In genomic region chr5:154293219-154293618, GRCh38 we compare ENCODE assay signal across 18 cellular contexts.
DNase-seq lines count a peak whose midpoint lies in the region; ATAC-seq and TF ChIP-seq lines count a peak whose summit lies in the region.
"Had no signal": no experiment of that assay in that cellular context is flagged by ENCODE, and none has a peak within 500 bp of the region (broad histone marks: within the 10 kb centered on the region; RNA-seq: fewer than 3 reads in every experiment).

No MANE protein-coding gene starts in this region.

- H3K36me3 Mint-ChIP-seq in T-helper 17 cell (ENCODE audit: low read depth) (peaks cover 9% of the 10 kb centered on the region), endodermal cell (ENCODE audit: low read depth) (no peaks in the 10 kb centered on the region), osteocyte (ENCODE audit: unreplicated experiment) (peaks cover 40% of the 10 kb centered on the region)

- no peaks in the 10 kb centered on the region for H3K27me3 Mint-ChIP-seq in T-helper 17 cell
- H3K27me3 Mint-ChIP-seq in endodermal cell (ENCODE audit: insufficient read depth) = no peaks in the 10 kb centered on the region
- H3K27me3 Mint-ChIP-seq in osteocyte (ENCODE audit: unreplicated experiment) = no peaks in the 10 kb centered on the region
- H3K27me3 Mint-ChIP-seq: B cell; CD4-positive, CD25-positive, alpha-beta regulatory T cell had no signal

- DNase-seq in T-helper 17 cell (no peak), endodermal cell (peak; percentile 44), osteocyte (ENCODE audit: extremely low spot score, unreplicated experiment) (peak; percentile 36), DMS114 treated with DMSO at 0.1 percent for 48 hours (lab: John Stamatoyannopoulos, UW; ENCODE audit: unreplicated experiment) (no peak)
- DNase-seq: Caco-2; CD4-positive, CD25-positive, alpha-beta regulatory T cell; DMS79; EL; GDM1; GOT3; HFFc6 had no signal

- no peak overlapping the region for H3K9ac ChIP-seq in endodermal cell (ENCODE audit: extremely low read depth, low read length, poor library complexity, severe bottlenecking)
- H3K9ac ChIP-seq: BLaER1 had no signal

- H3K4me3 ChIP-seq in endodermal cell (ENCODE audit: low read length) = no peak overlapping the region
- H3K4me3 ChIP-seq: BLaER1, GM12878, HAP-1 had no signal

- peaks cover 34% of the 10 kb centered on the region for H3K36me3 ChIP-seq in endodermal cell (ENCODE audit: control insufficient read depth, insufficient read depth, low read length)
- H3K36me3 ChIP-seq: BLaER1, HAP-1 had no signal

- H3K27me3 ChIP-seq in endodermal cell (ENCODE audit: control insufficient read depth, insufficient read depth, low read length, poor library complexity, severe bottlenecking) = no peaks in the 10 kb centered on the region
- H3K27me3 ChIP-seq: BLaER1 had no signal

- ATAC-seq in T-helper 17 cell = no peak
- no peak for ATAC-seq in GM21367 (IDR thresholded peaks at IDR 0.05; ENCODE audit: unreplicated experiment)
- no peak for ATAC-seq in HG03039 (IDR thresholded peaks at IDR 0.05; ENCODE audit: unreplicated experiment)
- ATAC-seq: CD8-positive, alpha-beta T cell; GM12878 had no signal

- H3K4me1 Mint-ChIP-seq in T-helper 17 cell (peaks cover 8% of the 10 kb centered on the region), endodermal cell (peaks cover 55% of the 10 kb centered on the region), osteocyte (ENCODE audit: unreplicated experiment) (peaks cover 13% of the 10 kb centered on the region)

- WGBS in endodermal cell (ENCODE audit: insufficient coverage in 1 of 2, insufficient read length in 1 of 2), 2 experiments = 100% methylated on average over 1 of the region's 1 CpG; no CpG with 5 or more reads in 1 of the 2 experiments

- no peaks in the 10 kb centered on the region for H3K9me3 Mint-ChIP-seq in endodermal cell
- H3K9me3 Mint-ChIP-seq in osteocyte (ENCODE audit: unreplicated experiment) = no peaks in the 10 kb centered on the region
- H3K9me3 Mint-ChIP-seq: CD8-positive, alpha-beta T cell; HFFc6 had no signal

- H3K27ac Mint-ChIP-seq in T-helper 17 cell = peak overlapping the region; percentile 65
- H3K27ac Mint-ChIP-seq in endodermal cell = no peak overlapping the region
- H3K27ac Mint-ChIP-seq in osteocyte (ENCODE audit: unreplicated experiment) = no peak overlapping the region
- H3K27ac Mint-ChIP-seq: B cell; CD4-positive, CD25-positive, alpha-beta regulatory T cell; CD8-positive, alpha-beta T cell had no signal

- H3K4me3 Mint-ChIP-seq in T-helper 17 cell (no peak overlapping the region), endodermal cell (no peak overlapping the region), osteocyte (ENCODE audit: unreplicated experiment) (no peak overlapping the region)
- H3K4me3 Mint-ChIP-seq: B cell; CD4-positive, CD25-positive, alpha-beta regulatory T cell; CD8-positive, alpha-beta T cell; HFFc6 had no signal

- H3K9me3 ChIP-seq in T-helper 17 cell (ENCODE audit: control insufficient read depth, low read length, poor library complexity, severe bottlenecking) (no peaks in the 10 kb centered on the region), endodermal cell (ENCODE audit: control insufficient read depth, low read length) (no peaks in the 10 kb centered on the region)
- H3K9me3 ChIP-seq: BLaER1, Caco-2, HAP-1 had no signal

- TF ChIP-seq CTCF in endodermal cell (conservative IDR thresholded peaks at IDR 0.05) (no peak), osteocyte (IDR thresholded peaks at IDR 0.05) (no peak)

- H3K4me1 ChIP-seq in endodermal cell (ENCODE audit: control insufficient read depth, insufficient read depth, low read length) = peaks cover 24% of the 10 kb centered on the region
- H3K4me1 ChIP-seq: BLaER1 had no signal

- no peak overlapping the region for H3K27ac ChIP-seq in endodermal cell (ENCODE audit: low read depth, low read length)
- H3K27ac ChIP-seq: BLaER1 had no signal

Comparison
In these comparisons a context has a peak if more than half of its experiments do, and no peak if none do; other contexts are left out.
1. DNase-seq: peak in endodermal cell (single experiment) and osteocyte (single experiment); none in T-helper 17 cell (0 of 3) and DMS114 treated with DMSO at 0.1 percent for 48 hours (single experiment).